In genomic region chr13:31209819-31210209, GRCh38 we compare ENCODE assay signal across 2 cellular contexts.
TF ChIP-seq lines count a peak whose summit lies in the region.

No MANE protein-coding gene starts in this region.

TF ChIP-seq in SK-N-SH, 30 proteins besides CTCF, POLR2A, EP300 and RAD21:
- TF ChIP-seq TEAD4 (IDR thresholded peaks at IDR 0.05; ENCODE audit: borderline replicate concordance, insufficient read depth) = no peak
- TF ChIP-seq IRF3 (IDR thresholded peaks at IDR 0.05; ENCODE audit: low read depth, low read length) = no peak
- no peak for TF ChIP-seq YY1 (IDR thresholded peaks at IDR 0.05; ENCODE audit: low read depth)
- no peak; the same call in 1 of the 2 replicates for TF ChIP-seq RFX5 (IDR thresholded peaks at IDR 0.05; ENCODE audit: low read length)
- TF ChIP-seq NFIC (IDR thresholded peaks at IDR 0.05; ENCODE audit: borderline replicate concordance) = no peak
- TF ChIP-seq SIN3A (IDR thresholded peaks at IDR 0.05; ENCODE audit: borderline replicate concordance, low read depth, low read length) = no peak
- no peak for TF ChIP-seq MXI1 (IDR thresholded peaks at IDR 0.05; ENCODE audit: low read depth, low read length)
- TF ChIP-seq ZBTB33 (IDR thresholded peaks at IDR 0.05; ENCODE audit: borderline replicate concordance, low read depth) = no peak
- TF ChIP-seq GATA2 (CRISPR knock-in tag; IDR thresholded peaks at IDR 0.05) = no peak
- TF ChIP-seq RXRA (IDR thresholded peaks at IDR 0.05; ENCODE audit: borderline replicate concordance, low read depth) = no peak
- no peak for TF ChIP-seq USF2 (IDR thresholded peaks at IDR 0.05; ENCODE audit: borderline replicate concordance, low read depth, low read length)
- TF ChIP-seq POLR2AphosphoS5 (IDR thresholded peaks at IDR 0.05; ENCODE audit: low read depth, low read length) = no peak
- no peak for TF ChIP-seq CHD2 (IDR thresholded peaks at IDR 0.05; ENCODE audit: low read length, partially characterized antibody)
- no peak for TF ChIP-seq ELF1 (IDR thresholded peaks at IDR 0.05)
- TF ChIP-seq PBX3 (IDR thresholded peaks at IDR 0.05) = no peak
- TF ChIP-seq TCF12 (IDR thresholded peaks at IDR 0.05) = no peak
- TF ChIP-seq REST (IDR thresholded peaks at IDR 0.05; ENCODE audit: low read depth, low read length) = no peak

TF ChIP-seq in SK-N-SH treated with all-trans-retinoic acid at 6 μM for 48 hours, 23 proteins besides CTCF, POLR2A, EP300 and RAD21:
- no peak for TF ChIP-seq BACH2 (CRISPR knock-in tag; IDR thresholded peaks at IDR 0.05; ENCODE audit: borderline replicate concordance)
- no peak for TF ChIP-seq ZFP3 (CRISPR knock-in tag; IDR thresholded peaks at IDR 0.05)
- TF ChIP-seq CREB5 (CRISPR knock-in tag; IDR thresholded peaks at IDR 0.05; ENCODE audit: low read depth) = no peak
- TF ChIP-seq ARNTL (CRISPR knock-in tag; IDR thresholded peaks at IDR 0.05; ENCODE audit: borderline replicate concordance, low read depth) = no peak
- TF ChIP-seq TCF4 (CRISPR knock-in tag; IDR thresholded peaks at IDR 0.05; ENCODE audit: borderline replicate concordance) = no peak
- no peak for TF ChIP-seq ZNF70 (CRISPR knock-in tag; IDR thresholded peaks at IDR 0.05)
- TF ChIP-seq ZNF8 (CRISPR knock-in tag; IDR thresholded peaks at IDR 0.05) = no peak
- TF ChIP-seq CSDC2 (CRISPR knock-in tag; IDR thresholded peaks at IDR 0.05) = no peak
- no peak for TF ChIP-seq PATZ1 (CRISPR knock-in tag; IDR thresholded peaks at IDR 0.05; ENCODE audit: borderline replicate concordance)
- TF ChIP-seq PPARA (CRISPR knock-in tag; IDR thresholded peaks at IDR 0.05; ENCODE audit: borderline replicate concordance) = no peak
- TF ChIP-seq ZNF565 (CRISPR knock-in tag; conservative IDR thresholded peaks at IDR 0.05; ENCODE audit: low read depth) = no peak
- no peak for TF ChIP-seq POU6F1 (CRISPR knock-in tag; IDR thresholded peaks at IDR 0.05; ENCODE audit: borderline replicate concordance, low read depth)
- no peak for TF ChIP-seq TSHZ2 (CRISPR knock-in tag; IDR thresholded peaks at IDR 0.05)
- no peak for TF ChIP-seq RARB (CRISPR knock-in tag; IDR thresholded peaks at IDR 0.05)
- TF ChIP-seq ISL1 (CRISPR knock-in tag; IDR thresholded peaks at IDR 0.05) = no peak
- TF ChIP-seq ZFP30 (CRISPR knock-in tag; IDR thresholded peaks at IDR 0.05) = no peak
- no peak for TF ChIP-seq GLIS3 (CRISPR knock-in tag; IDR thresholded peaks at IDR 0.05)
- TF ChIP-seq TOX (CRISPR knock-in tag; IDR thresholded peaks at IDR 0.05; ENCODE audit: borderline replicate concordance) = no peak
- TF ChIP-seq ESRRG (CRISPR knock-in tag; IDR thresholded peaks at IDR 0.05) = no peak
- no peak for TF ChIP-seq ZC3H10 (CRISPR knock-in tag; IDR thresholded peaks at IDR 0.05)
